Comparison of ENCODE assay signal across 14 cellular contexts in the genomic region with DNA sequence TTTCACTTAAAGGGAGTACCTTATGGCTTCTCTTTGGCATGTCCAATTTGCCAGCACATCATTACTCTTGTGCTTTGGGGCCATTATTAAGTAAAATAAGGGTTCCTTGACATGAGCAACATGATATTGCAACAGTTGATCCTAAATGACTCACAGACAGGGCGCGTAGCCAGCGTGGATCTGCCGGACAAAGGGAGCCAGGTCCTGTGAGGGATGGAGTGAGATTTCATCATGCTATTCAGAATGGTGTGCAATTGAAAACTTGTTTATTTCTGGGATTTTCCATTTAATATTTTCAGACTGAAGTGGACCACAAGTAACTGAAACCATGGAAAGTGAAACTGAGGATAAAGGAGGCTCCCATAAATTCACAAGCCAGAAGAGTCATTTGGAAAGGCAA. TPM values are rescaled to one million over a fixed set of nuclear protein-coding genes. Genes with fewer than 3 reads are reported as not detected.
A peak's percentile ranks its signal among the peaks of the same experiment; 100 is the strongest.
DNase-seq lines count a peak whose midpoint lies in the region; ATAC-seq, FAIRE-seq and TF ChIP-seq lines count a peak whose summit lies in the region.
"Had no signal": no experiment of that assay in that cellular context is flagged by ENCODE, and none has a peak within 500 bp of the region (broad histone marks: within the 10 kb centered on the region; RNA-seq: fewer than 3 reads in every experiment).

No MANE protein-coding gene starts in this region.

- H2AK5ac ChIP-seq in neuronal stem cell (ENCODE audit: low read depth, low read length), result no peak overlapping the region

- H3K9me3 Mint-ChIP-seq in astrocyte (ENCODE audit: unreplicated experiment), result peaks cover 27% of the 10 kb centered on the region
- H3K9me3 Mint-ChIP-seq: stimulated activated naive CD8-positive, alpha-beta T cell treated with anti-CD3 and anti-CD28 coated beads, Interleukin-15, Interleukin-2, amounts not matched to agents 100 ng/mL and 50 ng/mL, for 24 hours had no signal

- H3K9me3 ChIP-seq in astrocyte (ENCODE audit: insufficient read depth, low read depth, low read length) (peaks cover 9% of the 10 kb centered on the region), right cardiac atrium (ENCODE audit: control insufficient read depth, low read length) (no peaks in the 10 kb centered on the region), tibial artery (peaks cover 0 to 5% (median 0%) of the 10 kb centered on the region in 3 donors), neuronal stem cell (replicated peaks in 1 of 2; ENCODE audit: control insufficient read depth in 2 of 2, insufficient read depth in 1 of 2, low read depth in 1 of 2, low read length in 2 of 2) (peaks cover 0 to 9% of the 10 kb centered on the region in 2 donors)

- ATAC-seq in right cardiac atrium, result peak; percentile 68 to 81

- DNase-seq in NCI-H2029 (lab: John Stamatoyannopoulos, UW) (peak; percentile 48), NCI-H2029 treated with DMSO at 0.1 percent for 48 hours (lab: John Stamatoyannopoulos, UW) (no peak), astrocyte (ENCODE audit: low read depth) (peak; percentile 41), right cardiac atrium (peak; percentile 87 to 94 (median 90)), tibial artery (peak; percentile 87 to 92), neuronal stem cell (ENCODE audit: low spot score) (no peak), GM20000 (ENCODE audit: low spot score) (no peak)
- no peak for DNase-seq in activated effector memory CD4-positive, alpha-beta T cell treated with Interleukin-2 at 50 U/mL for 16 hours
- DNase-seq: 8988T; activated CD4-positive, alpha-beta T cell treated with anti-CD3 and anti-CD28 coated beads for 1 hour; cerebellar nuclear complex; nephron progenitor cell had no signal

- H3K36me3 ChIP-seq in astrocyte (ENCODE audit: insufficient read depth, low read length) (no peaks in the 10 kb centered on the region), tibial artery (no peaks in the 10 kb centered on the region), neuronal stem cell (replicated peaks in 1 of 2; ENCODE audit: control insufficient read depth in 2 of 2, insufficient read depth in 2 of 2, low read length in 2 of 2) (no peaks in the 10 kb centered on the region)

- no peak overlapping the region for H3K4me3 ChIP-seq in astrocyte (ENCODE audit: insufficient read depth, low read depth, low read length)
- no peak overlapping the region for H3K4me3 ChIP-seq in right cardiac atrium (ENCODE audit: low read length)
- no peak overlapping the region for H3K4me3 ChIP-seq in tibial artery
- H3K4me3 ChIP-seq in neuronal stem cell (ENCODE audit: low read length in 2 of 2), result no peak overlapping the region

- no peak for TF ChIP-seq CTCF in astrocyte (IDR thresholded peaks at IDR 0.05; ENCODE audit: insufficient read depth, low read depth, low read length)
- no peak for TF ChIP-seq CTCF in tibial artery (IDR thresholded peaks at IDR 0.05)
- no peak for TF ChIP-seq CTCF in GM20000 (IDR thresholded peaks at IDR 0.05; ENCODE audit: extremely low read depth, missing control alignments)

- H3K9ac ChIP-seq in astrocyte (ENCODE audit: low read length), result no peak overlapping the region
- H3K9ac ChIP-seq in neuronal stem cell (ENCODE audit: low read depth, low read length, poor library complexity), result no peak overlapping the region

- WGBS in right cardiac atrium, result 70% methylated on average over 4 of the region's 4 CpGs
- WGBS in neuronal stem cell (ENCODE audit: extremely low coverage in 2 of 2, insufficient read length in 2 of 2, insufficient replicate concordance in 1 of 2), 2 donors, result no CpG with 5 or more reads among the region's 4 CpGs

- no peak overlapping the region for H2BK12ac ChIP-seq in neuronal stem cell (ENCODE audit: low read length)

- no peak overlapping the region for H3K27ac ChIP-seq in astrocyte (ENCODE audit: low read depth, low read length)
- no peak overlapping the region for H3K27ac ChIP-seq in right cardiac atrium (ENCODE audit: low read length)
- no peak overlapping the region for H3K27ac ChIP-seq in tibial artery
- H3K27ac ChIP-seq in neuronal stem cell (replicated peaks; ENCODE audit: low read length), result no peak overlapping the region

- H3K4me1 ChIP-seq in astrocyte (ENCODE audit: insufficient read depth, low read length), result no peaks in the 10 kb centered on the region
- H3K4me1 ChIP-seq in right cardiac atrium (ENCODE audit: control insufficient read depth, insufficient read depth, low read length), result no peaks in the 10 kb centered on the region
- no peaks in the 10 kb centered on the region for H3K4me1 ChIP-seq in tibial artery
- H3K4me1 ChIP-seq in neuronal stem cell (ENCODE audit: control insufficient read depth in 2 of 2, insufficient read depth in 1 of 2, low read depth in 1 of 2, low read length in 2 of 2), result no peaks in the 10 kb centered on the region

- H3K27ac Mint-ChIP-seq in astrocyte (ENCODE audit: unreplicated experiment), result no peak overlapping the region
- H3K27ac Mint-ChIP-seq: activated T-helper 1 cell treated with anti-CD3 and anti-CD28 coated beads, Interleukin-12 subunit alpha, Interleukin-12 subunit beta, Interleukin-2, Interleukin-4 antibody, amounts not matched to agents 30 ng/mL and 10 ng/mL and 1 ng/mL, durations not matched to agents 14 hours and 24 hours and 36 hours; nephron progenitor cell; stimulated activated naive CD8-positive, alpha-beta T cell treated with anti-CD3 and anti-CD28 coated beads, Interleukin-15, Interleukin-2, amounts not matched to agents 100 ng/mL and 50 ng/mL, for 24 hours had no signal

- no peak overlapping the region for H4K8ac ChIP-seq in neuronal stem cell (ENCODE audit: low read depth, low read length)

- no peaks in the 10 kb centered on the region for H3K79me1 ChIP-seq in neuronal stem cell (ENCODE audit: low read depth, low read length)

- FAIRE-seq in astrocyte (lab: Jason Lieb, UNC), result peak; percentile 9

- no peaks in the 10 kb centered on the region for H3K4me1 Mint-ChIP-seq in astrocyte (ENCODE audit: low read depth, unreplicated experiment)

- no peak overlapping the region for H2BK120ac ChIP-seq in neuronal stem cell (ENCODE audit: low read depth, low read length)

- no peak overlapping the region for H4K91ac ChIP-seq in neuronal stem cell (ENCODE audit: low read depth, low read length, poor library complexity)

- no peak overlapping the region for H3K4me2 ChIP-seq in astrocyte (ENCODE audit: low read length)
- H3K4me2 ChIP-seq in neuronal stem cell (ENCODE audit: insufficient read depth, low read length, poor library complexity, severe bottlenecking), result no peak overlapping the region

- no peak overlapping the region for H3K18ac ChIP-seq in neuronal stem cell (ENCODE audit: low read length)

- peaks cover 2% of the 10 kb centered on the region for H3K27me3 Mint-ChIP-seq in astrocyte (ENCODE audit: low read depth, unreplicated experiment)

- no peak overlapping the region for H3K23ac ChIP-seq in neuronal stem cell (ENCODE audit: low read depth, low read length, poor library complexity)

- no peak overlapping the region for H2BK15ac ChIP-seq in neuronal stem cell (ENCODE audit: low read length)

- peaks cover 3% of the 10 kb centered on the region for H3K36me3 Mint-ChIP-seq in astrocyte (ENCODE audit: low read depth, unreplicated experiment)

- H3K14ac ChIP-seq in neuronal stem cell (ENCODE audit: low read length), result no peak overlapping the region

- intact Hi-C loops in right cardiac atrium (cut with DNase I), result no loop called here
- intact Hi-C loops in tibial artery (cut with DNase I; ENCODE audit: low total_unique reads), result no loop called here

- H4K20me1 ChIP-seq in astrocyte (ENCODE audit: insufficient read depth, low read length), result no peaks in the 10 kb centered on the region

- no peaks in the 10 kb centered on the region for H3K27me3 ChIP-seq in astrocyte (ENCODE audit: insufficient read depth, low read length)
- H3K27me3 ChIP-seq in right cardiac atrium (ENCODE audit: control insufficient read depth, insufficient read depth), result no peaks in the 10 kb centered on the region
- H3K27me3 ChIP-seq in tibial artery, result peaks cover 0 to 18% of the 10 kb centered on the region in 2 donors
- H3K27me3 ChIP-seq in neuronal stem cell (ENCODE audit: control insufficient read depth in 3 of 3, insufficient read depth in 3 of 3, low read depth in 1 of 3, low read length in 3 of 3), result peaks cover 0 to under 1% (median 0%) of the 10 kb centered on the region in 3 experiments

- no peak overlapping the region for H2BK5ac ChIP-seq in neuronal stem cell (ENCODE audit: low read length)

- no peak overlapping the region for H3K4ac ChIP-seq in neuronal stem cell (ENCODE audit: low read length)

- no peaks in the 10 kb centered on the region for H3K79me2 ChIP-seq in astrocyte (ENCODE audit: insufficient read depth, low read length)

- H2AFZ ChIP-seq in astrocyte (ENCODE audit: low read depth, low read length) (no peak overlapping the region), neuronal stem cell (ENCODE audit: low read length) (no peak overlapping the region)

- H3K4me3 Mint-ChIP-seq in astrocyte (ENCODE audit: unreplicated experiment), result no peak overlapping the region
- H3K4me3 Mint-ChIP-seq: activated T-helper 1 cell treated with anti-CD3 and anti-CD28 coated beads, Interleukin-12 subunit alpha, Interleukin-12 subunit beta, Interleukin-2, Interleukin-4 antibody, amounts not matched to agents 30 ng/mL and 10 ng/mL and 1 ng/mL, durations not matched to agents 14 hours and 24 hours and 36 hours; nephron progenitor cell; stimulated activated naive CD8-positive, alpha-beta T cell treated with anti-CD3 and anti-CD28 coated beads, Interleukin-15, Interleukin-2, amounts not matched to agents 100 ng/mL and 50 ng/mL, for 24 hours had no signal

RNA-seq across cellular contexts. Expression of gene WASF3, which starts 48.6 kb away (rescaled TPM):
- total RNA-seq in astrocyte (19.7 and 25.8 TPM in 2 replicates), right cardiac atrium (10 to 100 TPM; 12.7 to 16.0 (median 14.4) TPM)
- 5.9 TPM for polyA plus RNA-seq in right cardiac atrium
- 70.3 TPM for polyA plus RNA-seq in neuronal stem cell (2013, experiment 1 of 2)
- 72.7 TPM for polyA plus RNA-seq in neuronal stem cell (2013, experiment 2 of 2)

Comparison
In these comparisons a context has a peak if more than half of its experiments do, and no peak if none do; other contexts are left out.
1. DNase-seq: peak in NCI-H2029 (single experiment), astrocyte (single experiment), right cardiac atrium (3 of 3) and tibial artery (2 of 2); none in NCI-H2029 treated with DMSO at 0.1 percent for 48 hours (single experiment), neuronal stem cell (single experiment), activated effector memory CD4-positive, alpha-beta T cell treated with Interleukin-2 at 50 U/mL for 16 hours (single experiment) and GM20000 (single experiment).